2 cellular contexts compared by ENCODE assay signal in the genomic region with DNA sequence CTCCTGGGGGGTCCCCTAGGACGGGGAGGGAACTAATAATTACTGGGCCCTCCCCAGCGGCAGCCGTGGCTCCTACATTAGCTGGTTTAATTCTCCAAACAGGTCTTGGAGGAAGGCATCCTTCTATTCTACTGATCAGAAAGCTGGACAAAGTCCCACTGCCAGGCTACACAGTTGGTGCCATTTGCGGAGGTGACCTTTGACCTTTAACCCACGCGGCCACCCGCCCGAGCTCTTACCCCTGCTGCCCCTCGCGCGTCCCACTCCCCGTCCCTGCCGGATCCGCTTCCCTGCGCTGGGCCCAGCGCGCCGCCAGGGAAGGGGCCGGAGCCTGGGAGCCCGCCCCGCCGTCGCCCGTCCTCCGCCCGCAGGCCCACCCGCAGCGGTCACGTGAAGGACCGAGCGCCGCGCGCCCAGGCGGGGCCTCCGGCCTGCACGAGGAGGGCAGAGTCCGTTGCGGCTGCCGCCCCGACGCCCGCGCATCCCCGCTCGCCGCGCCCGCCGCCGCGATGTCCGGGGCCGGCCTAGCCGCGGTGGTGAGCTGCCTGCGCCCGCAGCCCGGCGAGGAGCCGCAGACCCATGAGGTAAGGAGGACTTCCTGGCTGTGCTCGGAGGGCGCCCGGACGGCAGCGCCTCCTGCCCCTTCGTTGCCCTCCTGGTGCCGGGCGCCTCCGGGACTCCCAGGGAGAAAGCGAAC. TPM values are rescaled to one million over a fixed set of nuclear protein-coding genes. Genes with fewer than 3 reads are reported as not detected.
"Had no signal": no experiment of that assay in that cellular context is flagged by ENCODE, and none has a peak within 500 bp of the region (broad histone marks: within the 10 kb centered on the region; RNA-seq: fewer than 3 reads in every experiment).

No MANE protein-coding gene starts in this region.

RNA-seq across cellular contexts. Expression of gene LIMS3, which starts 48.9 kb away (rescaled TPM):
- total RNA-seq: activated T-helper 2 cell treated with anti-CD3 and anti-CD28 coated beads, Interferon-gamma antibody, Interleukin-2, Interleukin-4, amounts not matched to agents 10 μg/mL and 5 μg/mL and 100 μg/mL, durations not matched to agents 14 hours and 24 hours and 36 hours had no signal
- polyA plus RNA-seq: keratinocyte had no signal
